In genomic region chr15:76987896-76988860, GRCh38 we compare ENCODE assay signal across 9 cellular contexts. TPM values are rescaled to one million over a fixed set of nuclear protein-coding genes. Genes with fewer than 3 reads are reported as not detected.
DNase-seq lines count a peak whose midpoint lies in the region; ATAC-seq, FAIRE-seq and TF ChIP-seq lines count a peak whose summit lies in the region.
"Had no signal": no experiment of that assay in that cellular context is flagged by ENCODE, and none has a peak within 500 bp of the region (broad histone marks: within the 10 kb centered on the region; RNA-seq: fewer than 3 reads in every experiment).

No MANE protein-coding gene starts in this region.

- FAIRE-seq in kidney (lab: Jason Lieb, UNC): no peak
- FAIRE-seq: islet of Langerhans had no signal

- ATAC-seq in GM19463 (IDR thresholded peaks at IDR 0.05; ENCODE audit: unreplicated experiment) (peak; percentile 83), HG03521 (IDR thresholded peaks at IDR 0.05; ENCODE audit: unreplicated experiment) (peak; percentile 70)
- peak; percentile 89 for ATAC-seq in activated T-cell treated with anti-CD3 and anti-CD28 coated beads, Interleukin-2, amount 50 U/mL, for 72 hours (replicated peaks in 1 of 2)

- H3K9me3 Mint-ChIP-seq in CD14-positive monocyte: peaks cover 0 to 3% (median 0%) of the 10 kb centered on the region in 7 donors
- no peaks in the 10 kb centered on the region for H3K9me3 Mint-ChIP-seq in activated T-cell treated with anti-CD3 and anti-CD28 coated beads, Interleukin-2, amount 50 U/mL, for 72 hours
- H3K9me3 Mint-ChIP-seq in nephron progenitor cell: no peaks in the 10 kb centered on the region

- H3K36me3 Mint-ChIP-seq in CD14-positive monocyte: no peaks in the 10 kb centered on the region
- no peaks in the 10 kb centered on the region for H3K36me3 Mint-ChIP-seq in activated T-cell treated with anti-CD3 and anti-CD28 coated beads, Interleukin-2, amount 50 U/mL, for 72 hours (ENCODE audit: insufficient read depth in 2 of 2)
- no peaks in the 10 kb centered on the region for H3K36me3 Mint-ChIP-seq in nephron progenitor cell (ENCODE audit: low read depth)

- no peak overlapping the region for H3K4me3 ChIP-seq in kidney (ENCODE audit: low read length in 2 of 2)

- peak; percentile 68 for DNase-seq in CD14-positive monocyte (ENCODE audit: low spot score)
- peak; percentile 86 to 89 for DNase-seq in activated T-cell treated with anti-CD3 and anti-CD28 coated beads, Interleukin-2, amount 50 U/mL, for 72 hours
- no peak for DNase-seq in nephron progenitor cell
- DNase-seq in NCI-H1105 treated with DMSO at 0.1 percent for 48 hours (lab: John Stamatoyannopoulos, UW): no peak
- DNase-seq in kidney: no peak
- no peak for DNase-seq in NCI-H446 treated with DMSO at 0.1 percent for 48 hours (lab: John Stamatoyannopoulos, UW)

- H3K4me1 Mint-ChIP-seq in CD14-positive monocyte (peaks cover 94% of the 10 kb centered on the region), nephron progenitor cell (peaks cover 59% of the 10 kb centered on the region)
- peaks cover 71% of the 10 kb centered on the region for H3K4me1 Mint-ChIP-seq in activated T-cell treated with anti-CD3 and anti-CD28 coated beads, Interleukin-2, amount 50 U/mL, for 72 hours (ENCODE audit: low read depth)

- no peaks in the 10 kb centered on the region for H3K9me3 ChIP-seq in kidney (ENCODE audit: control insufficient read depth in 1 of 2, low read length in 2 of 2)

- peak overlapping the region; percentile 88 to 96 (median 95) for H3K27ac Mint-ChIP-seq in CD14-positive monocyte
- peak overlapping the region; percentile 95 for H3K27ac Mint-ChIP-seq in activated T-cell treated with anti-CD3 and anti-CD28 coated beads, Interleukin-2, amount 50 U/mL, for 72 hours
- H3K27ac Mint-ChIP-seq in nephron progenitor cell: peak overlapping the region; percentile 96

- intact Hi-C loops in CD14-positive monocyte (cut with micrococcal nuclease): loop anchor here in 1 of 2 donors (10.0 kb wide), 1 partner anchor 77 kb away; no protein-coding TSS in a partner anchor
- intact Hi-C loops in kidney (cut with DNase I): no loop called here

- no peaks in the 10 kb centered on the region for H3K36me3 ChIP-seq in kidney (ENCODE audit: control insufficient read depth in 1 of 2, insufficient read depth in 2 of 2, low read length in 2 of 2)

- H3K4me3 Mint-ChIP-seq in CD14-positive monocyte: peak overlapping the region; percentile 69 to 78
- peak overlapping the region; percentile 75 to 78 for H3K4me3 Mint-ChIP-seq in activated T-cell treated with anti-CD3 and anti-CD28 coated beads, Interleukin-2, amount 50 U/mL, for 72 hours
- no peak overlapping the region for H3K4me3 Mint-ChIP-seq in nephron progenitor cell

- no peak overlapping the region for H3K9ac ChIP-seq in kidney (ENCODE audit: low read length in 2 of 2)

- TF ChIP-seq CTCF in CD14-positive monocyte (IDR thresholded peaks at IDR 0.05) (no peak), nephron progenitor cell (IDR thresholded peaks at IDR 0.05) (no peak), kidney (IDR thresholded peaks at IDR 0.05; ENCODE audit: borderline replicate concordance, extremely low read depth, insufficient read depth) (no peak)

- peak overlapping the region in 1 of 2 donors; percentile 9 for H3K27ac ChIP-seq in kidney (ENCODE audit: low read depth in 2 of 2, low read length in 2 of 2)

- peaks cover 0 to 7% of the 10 kb centered on the region in 2 donors for H3K4me1 ChIP-seq in kidney (ENCODE audit: control insufficient read depth in 1 of 2, insufficient read depth in 1 of 2, low read depth in 1 of 2, low read length in 2 of 2)

- H3K27me3 Mint-ChIP-seq in CD14-positive monocyte (ENCODE audit: low read depth in 3 of 3) (peaks cover 0 to 7% (median 0%) of the 10 kb centered on the region in 3 donors), nephron progenitor cell (ENCODE audit: low read depth, poor library complexity) (peaks cover 12% of the 10 kb centered on the region)
- H3K27me3 Mint-ChIP-seq in activated T-cell treated with anti-CD3 and anti-CD28 coated beads, Interleukin-2, amount 50 U/mL, for 72 hours (ENCODE audit: low read depth): no peaks in the 10 kb centered on the region

RNA-seq across cellular contexts. Expression of gene PSTPIP1, which starts 6.7 kb away (rescaled TPM):
- polyA plus RNA-seq in CD14-positive monocyte: 10 to 100 TPM; 85.9 to 86.8 TPM
- total RNA-seq in activated T-cell treated with anti-CD3 and anti-CD28 coated beads, Interleukin-2, amount 50 U/mL, for 72 hours: 100 to 1,000 TPM; 141 to 152 TPM
- 22.1 TPM for total RNA-seq in kidney
- 2.2 TPM for polyA plus RNA-seq in kidney (ENCODE audit: insufficient read depth, low read depth, low replicate concordance)

RNA-seq across cellular contexts. Expression of gene RCN2, which starts 56.6 kb away (rescaled TPM):
- polyA plus RNA-seq in CD14-positive monocyte: 10 to 100 TPM; 13.2 to 16.4 TPM
- total RNA-seq in activated T-cell treated with anti-CD3 and anti-CD28 coated beads, Interleukin-2, amount 50 U/mL, for 72 hours: 10 to 100 TPM; 24.6 to 28.1 TPM
- total RNA-seq in kidney: 40.0 TPM
- polyA plus RNA-seq in kidney (ENCODE audit: insufficient read depth, low read depth, low replicate concordance): 44.5 TPM

Comparison
In these comparisons a context has a peak if more than half of its experiments do, and no peak if none do; other contexts are left out.
1. DNase-seq: peak in CD14-positive monocyte (single experiment) and activated T-cell treated with anti-CD3 and anti-CD28 coated beads, Interleukin-2, amount 50 U/mL, for 72 hours (2 of 2); none in nephron progenitor cell (single experiment), NCI-H1105 treated with DMSO at 0.1 percent for 48 hours (single experiment), kidney (single experiment) and NCI-H446 treated with DMSO at 0.1 percent for 48 hours (single experiment).
2. Peak in every context shown above with its lines, with median percentiles within 50 percentile points of each other: H3K27ac Mint-ChIP-seq and ATAC-seq.